1 cellular context compared by ENCODE assay signal in genomic region chr12:45342848-45343247, GRCh38.
TF ChIP-seq lines count a peak whose summit lies in the region.

No MANE protein-coding gene starts in this region.

TF ChIP-seq in SK-N-SH, 30 proteins besides CTCF, POLR2A, EP300 and RAD21 (continued from another document):
- TF ChIP-seq RFX5 (IDR thresholded peaks at IDR 0.05; ENCODE audit: low read length) (no peak), RCOR1 (IDR thresholded peaks at IDR 0.05; ENCODE audit: low read length) (no peak), ZBTB33 (IDR thresholded peaks at IDR 0.05; ENCODE audit: borderline replicate concordance, low read depth) (no peak), USF2 (IDR thresholded peaks at IDR 0.05; ENCODE audit: borderline replicate concordance, low read depth, low read length) (no peak), SIN3A (IDR thresholded peaks at IDR 0.05; ENCODE audit: borderline replicate concordance, low read depth, low read length) (no peak), NRF1 (IDR thresholded peaks at IDR 0.05; ENCODE audit: low read depth, low read length) (no peak), FOXJ3 (CRISPR knock-in tag; IDR thresholded peaks at IDR 0.05) (no peak), REST (IDR thresholded peaks at IDR 0.05; ENCODE audit: low read depth, low read length) (no peak)
